Comparison of ENCODE assay signal across 17 cellular contexts in the genomic region with DNA sequence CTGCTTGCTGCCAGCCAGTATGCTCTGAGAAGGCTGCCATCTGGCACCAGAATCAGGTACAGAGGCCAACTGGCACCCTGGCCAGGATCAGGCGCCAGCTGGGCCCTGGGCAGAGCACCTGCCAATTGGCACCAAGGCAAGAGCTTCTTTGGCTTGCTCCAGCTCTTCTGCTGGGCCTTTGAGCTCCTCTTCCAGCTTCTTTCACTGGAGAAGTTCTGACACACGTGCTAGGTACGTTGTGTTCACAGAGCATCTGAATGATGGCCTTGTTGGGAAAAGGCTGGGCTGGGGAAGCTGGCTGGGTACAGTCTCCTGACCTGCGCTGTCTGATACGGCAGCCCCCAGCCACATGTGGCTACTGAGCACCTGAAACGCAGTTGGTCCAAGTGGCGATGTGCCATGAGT. TPM values are rescaled to one million over a fixed set of nuclear protein-coding genes. Genes with fewer than 3 reads are reported as not detected.
A peak's percentile ranks its signal among the peaks of the same experiment; 100 is the strongest.
DNase-seq lines count a peak whose midpoint lies in the region; ATAC-seq, FAIRE-seq and TF ChIP-seq lines count a peak whose summit lies in the region.
"Had no signal": no experiment of that assay in that cellular context is flagged by ENCODE, and none has a peak within 500 bp of the region (broad histone marks: within the 10 kb centered on the region; RNA-seq: fewer than 3 reads in every experiment).

No MANE protein-coding gene starts in this region.

- POLR2A ChIA-PET in WTC11 (lab: Charles Lee): no interaction called here

- no peak for FAIRE-seq in GM12891 (lab: Jason Lieb, UNC)
- FAIRE-seq: GM18507 had no signal

- no peak for TF ChIP-seq POLR2A in GM12891 (IDR thresholded peaks at IDR 0.05; ENCODE audit: low read depth, low read length)

- H3K9me3 Mint-ChIP-seq in activated T-helper 2 cell treated with anti-CD3 and anti-CD28 coated beads, Interferon-gamma antibody, Interleukin-2, Interleukin-4, amounts not matched to agents 10 μg/mL and 5 μg/mL and 100 μg/mL, durations not matched to agents 14 hours and 24 hours and 36 hours: no peaks in the 10 kb centered on the region
- no peaks in the 10 kb centered on the region for H3K9me3 Mint-ChIP-seq in WTC11
- H3K9me3 Mint-ChIP-seq: activated naive CD8-positive, alpha-beta T cell treated with anti-CD3 and anti-CD28 coated beads, Interleukin-2, amount 10 ng/mL, durations not matched to agents 7 days and 5 days; H9 had no signal

- no peak overlapping the region for H3K27ac ChIP-seq in tibial artery
- H3K27ac ChIP-seq: KMS-11 had no signal

- peaks cover 20% of the 10 kb centered on the region for H3K27me3 Mint-ChIP-seq in activated T-helper 2 cell treated with anti-CD3 and anti-CD28 coated beads, Interferon-gamma antibody, Interleukin-2, Interleukin-4, amounts not matched to agents 10 μg/mL and 5 μg/mL and 100 μg/mL, durations not matched to agents 14 hours and 24 hours and 36 hours (ENCODE audit: low read depth)
- no peaks in the 10 kb centered on the region for H3K27me3 Mint-ChIP-seq in WTC11 (ENCODE audit: low read depth)

- H3K4me1 ChIP-seq in tibial artery: peaks cover 0 to 16% (median 15%) of the 10 kb centered on the region in 4 donors

- no peaks in the 10 kb centered on the region for H3K36me3 Mint-ChIP-seq in activated T-helper 2 cell treated with anti-CD3 and anti-CD28 coated beads, Interferon-gamma antibody, Interleukin-2, Interleukin-4, amounts not matched to agents 10 μg/mL and 5 μg/mL and 100 μg/mL, durations not matched to agents 14 hours and 24 hours and 36 hours (ENCODE audit: low read depth)
- H3K36me3 Mint-ChIP-seq in WTC11: no peaks in the 10 kb centered on the region; the same call in 1 of the 2 replicates
- H3K36me3 Mint-ChIP-seq: activated naive CD8-positive, alpha-beta T cell treated with anti-CD3 and anti-CD28 coated beads, Interleukin-2, amount 10 ng/mL, durations not matched to agents 7 days and 5 days had no signal

- no peak overlapping the region for H3K27ac Mint-ChIP-seq in activated T-helper 2 cell treated with anti-CD3 and anti-CD28 coated beads, Interferon-gamma antibody, Interleukin-2, Interleukin-4, amounts not matched to agents 10 μg/mL and 5 μg/mL and 100 μg/mL, durations not matched to agents 14 hours and 24 hours and 36 hours
- no peak overlapping the region for H3K27ac Mint-ChIP-seq in WTC11
- H3K27ac Mint-ChIP-seq: activated naive CD8-positive, alpha-beta T cell treated with anti-CD3 and anti-CD28 coated beads, Interleukin-2, amount 10 ng/mL, durations not matched to agents 7 days and 5 days; H9 had no signal

- H3K9me3 ChIP-seq in tibial artery: no peaks in the 10 kb centered on the region

- no peak for ATAC-seq in WTC11

- intact Hi-C loops in tibial artery (cut with DNase I; ENCODE audit: low total_unique reads): loop anchor here (10.0 kb wide), 1 partner anchor 124 kb away; the partner anchor contains the start of gene TLL2
- intact Hi-C loops in activated T-helper 2 cell treated with anti-CD3 and anti-CD28 coated beads, Interferon-gamma antibody, Interleukin-2, Interleukin-4, amounts not matched to agents 10 μg/mL and 5 μg/mL and 100 μg/mL, durations not matched to agents 14 hours and 24 hours and 36 hours (cut with micrococcal nuclease): no loop called here

- no peak overlapping the region for H3K4me3 Mint-ChIP-seq in activated T-helper 2 cell treated with anti-CD3 and anti-CD28 coated beads, Interferon-gamma antibody, Interleukin-2, Interleukin-4, amounts not matched to agents 10 μg/mL and 5 μg/mL and 100 μg/mL, durations not matched to agents 14 hours and 24 hours and 36 hours (ENCODE audit: low read depth)
- H3K4me3 Mint-ChIP-seq in WTC11: no peak overlapping the region
- H3K4me3 Mint-ChIP-seq: activated naive CD8-positive, alpha-beta T cell treated with anti-CD3 and anti-CD28 coated beads, Interleukin-2, amount 10 ng/mL, durations not matched to agents 7 days and 5 days; H9 had no signal

- no peaks in the 10 kb centered on the region for H3K36me3 ChIP-seq in tibial artery

- DNase-seq in NCI-H2196 treated with DMSO at 0.1 percent for 48 hours (lab: John Stamatoyannopoulos, UW; ENCODE audit: unreplicated experiment) (peak; percentile 65), cerebellum (ENCODE audit: low spot score) (peak; percentile 91), medulla oblongata (ENCODE audit: extremely low spot score) (peak; percentile 80), tibial artery (peak; percentile 43 to 90), WTC11 (ENCODE audit: low spot score) (no peak), GM12891 (ENCODE audit: insufficient read length, low spot score) (no peak)
- no peak for DNase-seq in activated T-helper 2 cell treated with anti-CD3 and anti-CD28 coated beads, Interferon-gamma antibody, Interleukin-2, Interleukin-4, amounts not matched to agents 10 μg/mL and 5 μg/mL and 100 μg/mL, durations not matched to agents 14 hours and 24 hours and 36 hours (ENCODE audit: low spot score)
- DNase-seq: activated CD4-positive, CD25-positive, alpha-beta regulatory T cell treated with anti-CD3 and anti-CD28 coated beads, Interleukin-2, amount 50 U/mL, for 72 hours; activated naive CD8-positive, alpha-beta T cell treated with anti-CD3 and anti-CD28 coated beads, Interleukin-2, amount 10 ng/mL, durations not matched to agents 7 days and 5 days; H9; NCI-H2081 treated with DMSO at 0.1 percent for 48 hours; stimulated activated naive CD4-positive, alpha-beta T cell had no signal

- H3K4me3 ChIP-seq in tibial artery: no peak overlapping the region

- no peaks in the 10 kb centered on the region for H3K4me1 Mint-ChIP-seq in activated T-helper 2 cell treated with anti-CD3 and anti-CD28 coated beads, Interferon-gamma antibody, Interleukin-2, Interleukin-4, amounts not matched to agents 10 μg/mL and 5 μg/mL and 100 μg/mL, durations not matched to agents 14 hours and 24 hours and 36 hours (ENCODE audit: low read depth)
- H3K4me1 Mint-ChIP-seq in WTC11: no peaks in the 10 kb centered on the region
- H3K4me1 Mint-ChIP-seq: activated naive CD8-positive, alpha-beta T cell treated with anti-CD3 and anti-CD28 coated beads, Interleukin-2, amount 10 ng/mL, durations not matched to agents 7 days and 5 days had no signal

- no peak for TF ChIP-seq CTCF in tibial artery (IDR thresholded peaks at IDR 0.05)
- TF ChIP-seq CTCF in WTC11 (IDR thresholded peaks at IDR 0.05): no peak

- H3K27me3 ChIP-seq in tibial artery: peaks cover 0 to 4% of the 10 kb centered on the region in 2 donors

- CTCF ChIA-PET in WTC11 (lab: Charles Lee): interaction anchor here (1.3 to 2.6 kb wide), 3 partner anchors 16 to 121 kb away, joined by 4 to 11 read pairs (median 6); no protein-coding TSS in a partner anchor

TF ChIP-seq in WTC11, 78 proteins besides CTCF, POLR2A, EP300 and RAD21 (continues in another document):
- TF ChIP-seq ESRRA (CRISPR knock-in tag; IDR thresholded peaks at IDR 0.05; ENCODE audit: borderline replicate concordance): no peak
- no peak for TF ChIP-seq FOXK1 (CRISPR knock-in tag; IDR thresholded peaks at IDR 0.05)
- TF ChIP-seq, protein P1, sequence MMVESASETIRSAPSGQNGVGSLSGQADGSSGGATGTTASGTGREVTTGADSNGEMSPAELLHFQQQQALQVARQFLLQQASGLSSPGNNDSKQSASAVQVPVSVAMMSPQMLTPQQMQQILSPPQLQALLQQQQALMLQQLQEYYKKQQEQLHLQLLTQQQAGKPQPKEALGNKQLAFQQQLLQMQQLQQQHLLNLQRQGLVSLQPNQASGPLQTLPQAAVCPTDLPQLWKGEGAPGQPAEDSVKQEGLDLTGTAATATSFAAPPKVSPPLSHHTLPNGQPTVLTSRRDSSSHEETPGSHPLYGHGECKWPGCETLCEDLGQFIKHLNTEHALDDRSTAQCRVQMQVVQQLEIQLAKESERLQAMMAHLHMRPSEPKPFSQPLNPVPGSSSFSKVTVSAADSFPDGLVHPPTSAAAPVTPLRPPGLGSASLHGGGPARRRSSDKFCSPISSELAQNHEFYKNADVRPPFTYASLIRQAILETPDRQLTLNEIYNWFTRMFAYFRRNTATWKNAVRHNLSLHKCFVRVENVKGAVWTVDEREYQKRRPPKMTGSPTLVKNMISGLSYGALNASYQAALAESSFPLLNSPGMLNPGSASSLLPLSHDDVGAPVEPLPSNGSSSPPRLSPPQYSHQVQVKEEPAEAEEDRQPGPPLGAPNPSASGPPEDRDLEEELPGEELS (CRISPR knock-in tag; IDR thresholded peaks at IDR 0.05): no peak
- TF ChIP-seq FOXJ3 (CRISPR knock-in tag; IDR thresholded peaks at IDR 0.05; ENCODE audit: borderline replicate concordance): no peak
- TF ChIP-seq HMGA2 (CRISPR knock-in tag; IDR thresholded peaks at IDR 0.05): no peak
- TF ChIP-seq TEAD4 (CRISPR knock-in tag; IDR thresholded peaks at IDR 0.05): no peak
- no peak for TF ChIP-seq GTF2I (CRISPR knock-in tag; conservative IDR thresholded peaks at IDR 0.05)
- no peak for TF ChIP-seq NFATC4 (CRISPR knock-in tag; IDR thresholded peaks at IDR 0.05)

TF ChIP-seq in GM12891, 5 proteins besides CTCF, POLR2A, EP300 and RAD21:
- TF ChIP-seq SPI1 (IDR thresholded peaks at IDR 0.05; ENCODE audit: low read depth, low read length) (no peak), PAX5 (IDR thresholded peaks at IDR 0.05; ENCODE audit: insufficient read depth, low read length, severe bottlenecking) (no peak), TAF1 (IDR thresholded peaks at IDR 0.05; ENCODE audit: low read depth, low read length) (no peak), POLR2AphosphoS5 (IDR thresholded peaks at IDR 0.05; ENCODE audit: low read depth, low read length) (no peak), POU2F2 (IDR thresholded peaks at IDR 0.05; ENCODE audit: low read depth, low read length) (no peak)

RNA-seq across cellular contexts. Expression of gene OPALIN, which starts 31.7 kb away (rescaled TPM):
- total RNA-seq in cerebellum (not detected), WTC11 (2021) (0.04 TPM in 1 of 3 replicates, not detected in the others)
- total RNA-seq in activated T-helper 2 cell treated with anti-CD3 and anti-CD28 coated beads, Interferon-gamma antibody, Interleukin-2, Interleukin-4, amounts not matched to agents 10 μg/mL and 5 μg/mL and 100 μg/mL, durations not matched to agents 14 hours and 24 hours and 36 hours: not detected in 2 replicates
- polyA plus RNA-seq in GM12891 (2012; ENCODE audit: low read depth, missing spikeins): not detected
- total RNA-seq: activated naive CD8-positive, alpha-beta T cell treated with anti-CD3 and anti-CD28 coated beads, Interleukin-2, amount 10 ng/mL, durations not matched to agents 7 days and 5 days; dermis microvascular lymphatic vessel endothelial cell; fibroblast of lung; H9; OCI-LY7 had no signal
- polyA plus RNA-seq: fibroblast of lung had no signal

Comparison
In these comparisons a context has a peak if more than half of its experiments do, and no peak if none do; other contexts are left out.
1. DNase-seq: peak in NCI-H2196 treated with DMSO at 0.1 percent for 48 hours (single experiment), cerebellum (single experiment), medulla oblongata (single experiment) and tibial artery (2 of 2); none in activated T-helper 2 cell treated with anti-CD3 and anti-CD28 coated beads, Interferon-gamma antibody, Interleukin-2, Interleukin-4, amounts not matched to agents 10 μg/mL and 5 μg/mL and 100 μg/mL, durations not matched to agents 14 hours and 24 hours and 36 hours (single experiment), WTC11 (single experiment) and GM12891 (single experiment).